In the genomic region with DNA sequence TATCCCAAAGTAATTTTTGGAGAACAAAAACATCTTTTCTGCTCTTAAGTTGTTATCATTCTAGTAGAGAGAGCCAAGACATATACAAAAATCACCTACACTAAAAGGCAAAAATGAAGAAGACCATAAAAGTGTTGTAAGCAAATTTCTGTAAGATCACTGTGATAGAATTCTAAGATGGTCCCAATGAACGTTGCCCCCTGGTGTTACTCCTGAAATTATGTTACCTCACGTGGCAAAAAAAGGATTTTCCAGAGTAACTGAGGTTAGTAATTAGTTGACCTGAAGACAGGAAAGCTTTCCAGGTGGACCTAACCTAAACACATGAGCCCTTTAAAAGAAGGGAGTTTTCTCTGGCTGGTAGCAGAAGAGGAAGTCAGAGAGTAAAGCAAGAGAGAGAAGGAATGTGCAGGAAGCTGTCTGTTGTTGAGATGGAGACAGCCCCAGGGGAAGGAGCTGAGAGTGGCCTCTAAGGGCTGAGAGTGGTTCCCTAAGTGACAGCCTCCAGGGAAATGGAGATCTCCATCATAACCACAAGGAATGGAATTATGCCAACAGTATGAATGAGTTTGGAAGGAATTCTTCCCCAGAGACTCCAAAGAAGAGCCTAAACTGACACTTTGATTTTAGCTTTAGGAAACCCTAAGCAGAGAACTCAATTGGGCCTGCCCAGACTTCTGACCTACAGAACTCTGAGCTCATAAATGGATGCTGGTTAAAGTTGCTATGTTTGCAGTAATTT, we compare ENCODE assay signal across 12 cellular contexts.
A peak's percentile ranks its signal among the peaks of the same experiment; 100 is the strongest.
DNase-seq lines count a peak whose midpoint lies in the region; ATAC-seq and TF ChIP-seq lines count a peak whose summit lies in the region.
"Had no signal": no experiment of that assay in that cellular context is flagged by ENCODE, and none has a peak within 500 bp of the region (broad histone marks: within the 10 kb centered on the region; RNA-seq: fewer than 3 reads in every experiment).

No MANE protein-coding gene starts in this region.

- peak; percentile 65 for DNase-seq in AG20443 (ENCODE audit: low spot score)
- peak; percentile 73 for DNase-seq in HFFc6
- peak; percentile 66 for DNase-seq in amniotic stem cell (lab: John Stamatoyannopoulos, UW)
- peak; percentile 54 for DNase-seq in kidney tubule cell (ENCODE audit: low spot score)
- DNase-seq in NCI-H345 treated with DMSO at 0.1 percent for 48 hours (lab: John Stamatoyannopoulos, UW; ENCODE audit: unreplicated experiment): no peak
- no peak for DNase-seq in activated naive CD8-positive, alpha-beta T cell treated with anti-CD3 and anti-CD28 coated beads, Interleukin-2, amount 50 U/mL, for 24 hours
- DNase-seq: esophagus squamous epithelium; stimulated activated CD4-positive, alpha-beta T cell treated with anti-CD3 and anti-CD28 coated beads, Interleukin-1b, Interleukin-23, amount 100 ng/mL, for 48 hours; thyroid gland had no signal

- peaks cover 9% of the 10 kb centered on the region for H3K9me3 Mint-ChIP-seq in HFFc6
- peaks cover 7% of the 10 kb centered on the region for H3K9me3 Mint-ChIP-seq in activated naive CD8-positive, alpha-beta T cell treated with anti-CD3 and anti-CD28 coated beads, Interleukin-2, amount 50 U/mL, for 24 hours

- H3K4me3 Mint-ChIP-seq in HFFc6: no peak overlapping the region
- no peak overlapping the region for H3K4me3 Mint-ChIP-seq in activated naive CD8-positive, alpha-beta T cell treated with anti-CD3 and anti-CD28 coated beads, Interleukin-2, amount 50 U/mL, for 24 hours
- H3K4me3 Mint-ChIP-seq: activated T-helper 17 cell treated with anti-CD3 and anti-CD28 coated beads, Interleukin-2, amount 50 U/mL, for 72 hours had no signal

- H3K4me1 Mint-ChIP-seq in HFFc6 (ENCODE audit: low read depth): peaks cover 11% of the 10 kb centered on the region
- H3K4me1 Mint-ChIP-seq in activated naive CD8-positive, alpha-beta T cell treated with anti-CD3 and anti-CD28 coated beads, Interleukin-2, amount 50 U/mL, for 24 hours: peaks cover 13% of the 10 kb centered on the region
- H3K4me1 Mint-ChIP-seq: activated T-helper 17 cell treated with anti-CD3 and anti-CD28 coated beads, Interleukin-2, amount 50 U/mL, for 72 hours had no signal

- H3K36me3 Mint-ChIP-seq in HFFc6 (ENCODE audit: low read depth): no peaks in the 10 kb centered on the region
- no peaks in the 10 kb centered on the region for H3K36me3 Mint-ChIP-seq in activated naive CD8-positive, alpha-beta T cell treated with anti-CD3 and anti-CD28 coated beads, Interleukin-2, amount 50 U/mL, for 24 hours (ENCODE audit: low read depth)

- no peak overlapping the region for H3K27ac Mint-ChIP-seq in HFFc6
- H3K27ac Mint-ChIP-seq in activated naive CD8-positive, alpha-beta T cell treated with anti-CD3 and anti-CD28 coated beads, Interleukin-2, amount 50 U/mL, for 24 hours: no peak overlapping the region
- H3K27ac Mint-ChIP-seq: activated T-helper 17 cell treated with anti-CD3 and anti-CD28 coated beads, Interleukin-2, amount 50 U/mL, for 72 hours had no signal

- ATAC-seq in activated CD4-positive, CD25-positive, alpha-beta regulatory T cell treated with anti-CD3 and anti-CD28 coated beads, Interleukin-2, amount 50 U/mL, for 24 hours: no peak
- no peak for ATAC-seq in GM21529 (IDR thresholded peaks at IDR 0.05; ENCODE audit: unreplicated experiment)
- no peak for ATAC-seq in activated naive CD8-positive, alpha-beta T cell treated with anti-CD3 and anti-CD28 coated beads, Interleukin-2, amount 50 U/mL, for 24 hours
- ATAC-seq: activated T-helper 17 cell treated with anti-CD3 and anti-CD28 coated beads, Interleukin-2, amount 50 U/mL, for 72 hours had no signal

- H3K27me3 Mint-ChIP-seq in HFFc6 (ENCODE audit: insufficient read depth): peaks cover 2% of the 10 kb centered on the region; the same call in 1 of the 2 replicates
- peaks cover 2% of the 10 kb centered on the region for H3K27me3 Mint-ChIP-seq in activated naive CD8-positive, alpha-beta T cell treated with anti-CD3 and anti-CD28 coated beads, Interleukin-2, amount 50 U/mL, for 24 hours

- no peak for TF ChIP-seq CTCF in HFFc6 (IDR thresholded peaks at IDR 0.05)

Comparison
In these comparisons a context has a peak if more than half of its experiments do, and no peak if none do; other contexts are left out.
1. DNase-seq: peak in AG20443 (single experiment), HFFc6 (single experiment), amniotic stem cell (single experiment) and kidney tubule cell (single experiment); none in NCI-H345 treated with DMSO at 0.1 percent for 48 hours (single experiment) and activated naive CD8-positive, alpha-beta T cell treated with anti-CD3 and anti-CD28 coated beads, Interleukin-2, amount 50 U/mL, for 24 hours (single experiment).